ENCODE assay signal across 21 cellular contexts in the genomic region with DNA sequence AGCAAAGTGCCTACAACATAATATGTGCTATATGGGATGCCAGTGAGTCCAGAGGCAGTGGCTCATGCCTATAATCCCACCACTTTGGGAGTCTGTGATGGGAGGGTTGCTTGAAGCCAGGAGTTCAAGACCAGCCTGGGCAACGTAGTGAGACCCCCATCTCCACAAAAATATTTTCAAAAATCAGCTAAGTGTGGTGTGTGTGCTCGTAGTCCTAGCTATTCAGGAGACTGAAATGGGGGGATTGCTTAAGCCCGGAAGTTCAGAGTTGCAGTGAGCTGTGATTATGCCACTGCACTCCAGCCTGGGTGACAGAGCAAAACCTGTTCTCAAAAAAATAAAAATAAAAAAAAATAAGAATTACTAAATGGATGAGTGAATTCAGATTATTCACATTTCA. TPM values are rescaled to one million over a fixed set of nuclear protein-coding genes. Genes with fewer than 3 reads are reported as not detected.
"Had no signal": no experiment of that assay in that cellular context is flagged by ENCODE, and none has a peak within 500 bp of the region (broad histone marks: within the 10 kb centered on the region; RNA-seq: fewer than 3 reads in every experiment).

No MANE protein-coding gene starts in this region.

- DNase-seq: KBM-7, NCI-H1092 treated with DMSO at 0.1 percent for 48 hours, NCI-H1436, NCI-H187, NCI-H2029, NCI-H2081 treated with DMSO at 0.1 percent for 48 hours, NCI-H2171, NCI-H226, NCI-H446, NCI-H510A, NCI-H524 treated with DMSO at 0.1 percent for 48 hours, NCI-H69, NCI-H774, OCI-M1, PC-9, Peyer's patch, SHP77 treated with DMSO at 0.1 percent for 48 hours, SK-N-SH had no signal

- H3K4me1 ChIP-seq: Peyer's patch had no signal

- H3K27me3 ChIP-seq: Peyer's patch had no signal

- H3K4me3 ChIP-seq: PC-9, Peyer's patch had no signal

- H3K36me3 ChIP-seq: Peyer's patch had no signal

- H3K9me3 ChIP-seq: Peyer's patch, SK-N-SH had no signal

- H3K27ac ChIP-seq: PC-9, Peyer's patch had no signal

RNA-seq across cellular contexts. Expression of gene OTX1, which starts 23.4 kb away (rescaled TPM):
- total RNA-seq: Peyer's patch; Right ventricle myocardium inferior; T-helper 1 cell treated with Interleukin-12 subunit alpha and Interleukin-12 subunit beta and Interleukin-4 antibody, amounts not matched to agents 30 ng/mL and 1 ng/mL, for 36 hours had no signal
- polyA plus RNA-seq: IgD-negative memory B cell had no signal
